ENCODE assay signal across 21 cellular contexts in genomic region chr22:36232715-36233401, GRCh38. TPM values are rescaled to one million over a fixed set of nuclear protein-coding genes. Genes with fewer than 3 reads are reported as not detected.
DNase-seq lines count a peak whose midpoint lies in the region; ATAC-seq and TF ChIP-seq lines count a peak whose summit lies in the region.
"Had no signal": no experiment of that assay in that cellular context is flagged by ENCODE, and none has a peak within 500 bp of the region (broad histone marks: within the 10 kb centered on the region; RNA-seq: fewer than 3 reads in every experiment).

No MANE protein-coding gene starts in this region.

- H3K36me3 ChIP-seq in CD4-positive, CD25-positive, alpha-beta regulatory T cell (ENCODE audit: control insufficient read depth, insufficient read depth, low read length): peaks cover 79% of the 10 kb centered on the region
- peaks cover 19 to 85% (median 25%) of the 10 kb centered on the region in 3 experiments for H3K36me3 ChIP-seq in naive thymus-derived CD4-positive, alpha-beta T cell (ENCODE audit: control insufficient read depth in 2 of 3, insufficient read depth in 3 of 3, low read length in 3 of 3)

- no peak for DNase-seq in CD4-positive, CD25-positive, alpha-beta regulatory T cell
- DNase-seq in activated T-helper 1 cell treated with anti-CD3 and anti-CD28 coated beads, Interleukin-12 subunit alpha, Interleukin-12 subunit beta, Interleukin-2, Interleukin-4 antibody, amounts not matched to agents 30 ng/mL and 10 ng/mL and 1 ng/mL, durations not matched to agents 14 hours and 24 hours and 36 hours (ENCODE audit: low spot score): no peak
- no peak for DNase-seq in naive thymus-derived CD4-positive, alpha-beta T cell
- DNase-seq in NCI-H187 (lab: John Stamatoyannopoulos, UW): no peak
- DNase-seq: activated CD4-positive, alpha-beta T cell treated with anti-CD3 and anti-CD28 coated beads, Interleukin-2, amount 50 U/mL, for 1 hour; Calu3; EL; glutamatergic neuron; NCI-H1436 treated with DMSO at 0.1 percent for 48 hours; NCI-H69; PC-9; SHP77 treated with DMSO at 0.1 percent for 48 hours; T-cell; tibial artery had no signal

- intact Hi-C loops in activated T-helper 1 cell treated with anti-CD3 and anti-CD28 coated beads, Interleukin-12 subunit alpha, Interleukin-12 subunit beta, Interleukin-2, Interleukin-4 antibody, amounts not matched to agents 30 ng/mL and 10 ng/mL and 1 ng/mL, durations not matched to agents 14 hours and 24 hours and 36 hours (cut with micrococcal nuclease): loop anchor here (10.0 kb wide), 1 partner anchor 168 kb away; no protein-coding TSS in a partner anchor
- intact Hi-C loops in naive thymus-derived CD4-positive, alpha-beta T cell (cut with micrococcal nuclease): no loop called here

- H3K27ac Mint-ChIP-seq in CD4-positive, CD25-positive, alpha-beta regulatory T cell: peak overlapping the region in 2 of 3 donors; percentile 32 to 59
- peak overlapping the region; percentile 80 for H3K27ac Mint-ChIP-seq in activated T-helper 1 cell treated with anti-CD3 and anti-CD28 coated beads, Interleukin-12 subunit alpha, Interleukin-12 subunit beta, Interleukin-2, Interleukin-4 antibody, amounts not matched to agents 30 ng/mL and 10 ng/mL and 1 ng/mL, durations not matched to agents 14 hours and 24 hours and 36 hours
- H3K27ac Mint-ChIP-seq in naive thymus-derived CD4-positive, alpha-beta T cell: peak overlapping the region in 2 of 9 donors; percentile 49 to 69
- H3K27ac Mint-ChIP-seq: progenitor cell of endocrine pancreas had no signal

- peaks cover 20% of the 10 kb centered on the region for H3K4me1 ChIP-seq in CD4-positive, CD25-positive, alpha-beta regulatory T cell (ENCODE audit: control insufficient read depth, insufficient read depth, low read length, poor library complexity, severe bottlenecking)
- peaks cover 14 to 26% of the 10 kb centered on the region in 2 donors for H3K4me1 ChIP-seq in naive thymus-derived CD4-positive, alpha-beta T cell (ENCODE audit: control insufficient read depth in 2 of 2, insufficient read depth in 2 of 2, low read length in 2 of 2)

- POLR2A ChIA-PET in naive thymus-derived CD4-positive, alpha-beta T cell (lab: Charles Lee): no interaction called here

- no peaks in the 10 kb centered on the region for H3K9me3 ChIP-seq in CD4-positive, CD25-positive, alpha-beta regulatory T cell (ENCODE audit: control insufficient read depth in 2 of 2, low read length in 2 of 2)
- no peaks in the 10 kb centered on the region for H3K9me3 ChIP-seq in naive thymus-derived CD4-positive, alpha-beta T cell (ENCODE audit: control insufficient read depth in 2 of 3, low read length in 3 of 3)
- H3K9me3 ChIP-seq: tibial artery had no signal

- H3K27ac ChIP-seq in C4-2B: peak overlapping the region; percentile 4; the same call in 1 of the 2 replicates
- no peak overlapping the region for H3K27ac ChIP-seq in CD4-positive, CD25-positive, alpha-beta regulatory T cell (ENCODE audit: insufficient read depth, low read length, poor library complexity, severe bottlenecking)
- no peak overlapping the region for H3K27ac ChIP-seq in naive thymus-derived CD4-positive, alpha-beta T cell (ENCODE audit: low read depth, low read length)
- H3K27ac ChIP-seq: PC-9, tibial artery had no signal

- CTCF ChIA-PET in naive thymus-derived CD4-positive, alpha-beta T cell (lab: Charles Lee): no interaction called here

- no peaks in the 10 kb centered on the region for H3K27me3 ChIP-seq in CD4-positive, CD25-positive, alpha-beta regulatory T cell (ENCODE audit: control insufficient read depth, insufficient read depth, low read length)
- H3K27me3 ChIP-seq in naive thymus-derived CD4-positive, alpha-beta T cell (ENCODE audit: control insufficient read depth in 2 of 2, insufficient read depth in 2 of 2, low read length in 2 of 2): no peaks in the 10 kb centered on the region
- H3K27me3 ChIP-seq: tibial artery had no signal

- peaks cover 0 to 2% (median 0%) of the 10 kb centered on the region in 7 donors for H3K9me3 Mint-ChIP-seq in CD4-positive, CD25-positive, alpha-beta regulatory T cell
- peaks cover 8% of the 10 kb centered on the region for H3K9me3 Mint-ChIP-seq in activated T-helper 1 cell treated with anti-CD3 and anti-CD28 coated beads, Interleukin-12 subunit alpha, Interleukin-12 subunit beta, Interleukin-2, Interleukin-4 antibody, amounts not matched to agents 30 ng/mL and 10 ng/mL and 1 ng/mL, durations not matched to agents 14 hours and 24 hours and 36 hours
- peaks cover 0 to 6% (median 2%) of the 10 kb centered on the region in 11 donors for H3K9me3 Mint-ChIP-seq in naive thymus-derived CD4-positive, alpha-beta T cell
- H3K9me3 Mint-ChIP-seq: stimulated activated naive CD8-positive, alpha-beta T cell treated with anti-CD3 and anti-CD28 coated beads, Interleukin-15, Interleukin-2, amounts not matched to agents 100 ng/mL and 50 ng/mL, for 24 hours; T-cell had no signal

- no peak for ATAC-seq in CD4-positive, CD25-positive, alpha-beta regulatory T cell (ENCODE audit: low read depth in 2 of 2)
- peak; percentile 24 for ATAC-seq in naive thymus-derived CD4-positive, alpha-beta T cell
- no peak for ATAC-seq in GM19328 (IDR thresholded peaks at IDR 0.05; ENCODE audit: unreplicated experiment)
- no peak for ATAC-seq in GM21367 (IDR thresholded peaks at IDR 0.05; ENCODE audit: unreplicated experiment)
- ATAC-seq: T-cell had no signal

- H3K36me3 Mint-ChIP-seq in CD4-positive, CD25-positive, alpha-beta regulatory T cell: peaks cover 69% of the 10 kb centered on the region
- peaks cover 83% of the 10 kb centered on the region for H3K36me3 Mint-ChIP-seq in activated T-helper 1 cell treated with anti-CD3 and anti-CD28 coated beads, Interleukin-12 subunit alpha, Interleukin-12 subunit beta, Interleukin-2, Interleukin-4 antibody, amounts not matched to agents 30 ng/mL and 10 ng/mL and 1 ng/mL, durations not matched to agents 14 hours and 24 hours and 36 hours (ENCODE audit: low read depth)
- peaks cover 32 to 77% (median 49%) of the 10 kb centered on the region in 5 donors for H3K36me3 Mint-ChIP-seq in naive thymus-derived CD4-positive, alpha-beta T cell

- peak overlapping the region in 1 of 4 donors; percentile 71 for H3K4me3 Mint-ChIP-seq in CD4-positive, CD25-positive, alpha-beta regulatory T cell
- no peak overlapping the region for H3K4me3 Mint-ChIP-seq in activated T-helper 1 cell treated with anti-CD3 and anti-CD28 coated beads, Interleukin-12 subunit alpha, Interleukin-12 subunit beta, Interleukin-2, Interleukin-4 antibody, amounts not matched to agents 30 ng/mL and 10 ng/mL and 1 ng/mL, durations not matched to agents 14 hours and 24 hours and 36 hours
- H3K4me3 Mint-ChIP-seq in naive thymus-derived CD4-positive, alpha-beta T cell: no peak overlapping the region
- H3K4me3 Mint-ChIP-seq: mesothelial cell of epicardium; neural crest cell; stimulated activated naive CD8-positive, alpha-beta T cell treated with anti-CD3 and anti-CD28 coated beads, Interleukin-15, Interleukin-2, amounts not matched to agents 100 ng/mL and 50 ng/mL, for 24 hours; T-cell had no signal

- peaks cover 29 to 41% (median 36%) of the 10 kb centered on the region in 4 donors for H3K4me1 Mint-ChIP-seq in CD4-positive, CD25-positive, alpha-beta regulatory T cell
- H3K4me1 Mint-ChIP-seq in activated T-helper 1 cell treated with anti-CD3 and anti-CD28 coated beads, Interleukin-12 subunit alpha, Interleukin-12 subunit beta, Interleukin-2, Interleukin-4 antibody, amounts not matched to agents 30 ng/mL and 10 ng/mL and 1 ng/mL, durations not matched to agents 14 hours and 24 hours and 36 hours (ENCODE audit: low read depth): peaks cover 58% of the 10 kb centered on the region
- peaks cover 31 to 49% (median 40%) of the 10 kb centered on the region in 7 donors for H3K4me1 Mint-ChIP-seq in naive thymus-derived CD4-positive, alpha-beta T cell

- TF ChIP-seq CTCF in C4-2B (conservative IDR thresholded peaks at IDR 0.05): no peak

- H3K4me3 ChIP-seq in CD4-positive, CD25-positive, alpha-beta regulatory T cell (ENCODE audit: low read depth, low read length): no peak overlapping the region
- H3K4me3 ChIP-seq in naive thymus-derived CD4-positive, alpha-beta T cell (ENCODE audit: low read length): no peak overlapping the region
- H3K4me3 ChIP-seq: PC-9, tibial artery had no signal

- no peaks in the 10 kb centered on the region for H3K27me3 Mint-ChIP-seq in CD4-positive, CD25-positive, alpha-beta regulatory T cell
- H3K27me3 Mint-ChIP-seq in activated T-helper 1 cell treated with anti-CD3 and anti-CD28 coated beads, Interleukin-12 subunit alpha, Interleukin-12 subunit beta, Interleukin-2, Interleukin-4 antibody, amounts not matched to agents 30 ng/mL and 10 ng/mL and 1 ng/mL, durations not matched to agents 14 hours and 24 hours and 36 hours (ENCODE audit: insufficient read depth): no peaks in the 10 kb centered on the region
- no peaks in the 10 kb centered on the region for H3K27me3 Mint-ChIP-seq in naive thymus-derived CD4-positive, alpha-beta T cell
- H3K27me3 Mint-ChIP-seq: progenitor cell of endocrine pancreas; stimulated activated naive CD8-positive, alpha-beta T cell treated with anti-CD3 and anti-CD28 coated beads, Interleukin-15, Interleukin-2, amounts not matched to agents 100 ng/mL and 50 ng/mL, for 24 hours; T-cell had no signal

RNA-seq across cellular contexts. Expression of gene APOL2, which starts 6.5 kb away (rescaled TPM):
- total RNA-seq in CD4-positive, CD25-positive, alpha-beta regulatory T cell: 69.7 TPM
- polyA plus RNA-seq in CD4-positive, CD25-positive, alpha-beta regulatory T cell: 10 to 100 TPM; 18.8 to 28.6 (median 22.0) TPM
- total RNA-seq in activated T-helper 1 cell treated with anti-CD3 and anti-CD28 coated beads, Interleukin-12 subunit alpha, Interleukin-12 subunit beta, Interleukin-2, Interleukin-4 antibody, amounts not matched to agents 30 ng/mL and 10 ng/mL and 1 ng/mL, durations not matched to agents 14 hours and 24 hours and 36 hours: 54.4 and 62.2 TPM in 2 replicates
- total RNA-seq in naive thymus-derived CD4-positive, alpha-beta T cell: 100 to 1,000 TPM in 1 of 5 experiments, 10 to 100 TPM in 4; 30.1 to 133 (median 66.9) TPM
- polyA plus RNA-seq in naive thymus-derived CD4-positive, alpha-beta T cell: 10 to 100 TPM; 13.4 to 14.9 TPM

RNA-seq across cellular contexts. Expression of gene APOL1, which starts 20.1 kb away (rescaled TPM):
- total RNA-seq in CD4-positive, CD25-positive, alpha-beta regulatory T cell: 16.8 TPM
- polyA plus RNA-seq in CD4-positive, CD25-positive, alpha-beta regulatory T cell: 1 to 10 TPM; 6.3 to 8.4 (median 7.2) TPM
- 36.7 and 37.1 TPM in 2 replicates for total RNA-seq in activated T-helper 1 cell treated with anti-CD3 and anti-CD28 coated beads, Interleukin-12 subunit alpha, Interleukin-12 subunit beta, Interleukin-2, Interleukin-4 antibody, amounts not matched to agents 30 ng/mL and 10 ng/mL and 1 ng/mL, durations not matched to agents 14 hours and 24 hours and 36 hours
- 10 to 100 TPM in 4 of 5 experiments, 1 to 10 TPM in 1; 8.6 to 91.1 (median 18.4) TPM for total RNA-seq in naive thymus-derived CD4-positive, alpha-beta T cell
- polyA plus RNA-seq in naive thymus-derived CD4-positive, alpha-beta T cell: 10 to 100 TPM in 1 of 2 donors, 1 to 10 TPM in 1; 6.2 to 14.9 TPM
- total RNA-seq: neural crest cell had no signal

RNA-seq across cellular contexts. Expression of gene APOL4, which starts 31.2 kb away (rescaled TPM):
- not detected for total RNA-seq in CD4-positive, CD25-positive, alpha-beta regulatory T cell
- not detected for polyA plus RNA-seq in CD4-positive, CD25-positive, alpha-beta regulatory T cell
- 0.18 TPM in 1 of 2 replicates, not detected in the other for total RNA-seq in activated T-helper 1 cell treated with anti-CD3 and anti-CD28 coated beads, Interleukin-12 subunit alpha, Interleukin-12 subunit beta, Interleukin-2, Interleukin-4 antibody, amounts not matched to agents 30 ng/mL and 10 ng/mL and 1 ng/mL, durations not matched to agents 14 hours and 24 hours and 36 hours
- 1 to 10 TPM in 1 of 5 experiments, not detected in 4; 1.2 TPM for total RNA-seq in naive thymus-derived CD4-positive, alpha-beta T cell
- not detected for polyA plus RNA-seq in naive thymus-derived CD4-positive, alpha-beta T cell
- total RNA-seq: neural crest cell, PC-9, progenitor cell of endocrine pancreas had no signal
